In genomic region chr22:44445307-44445680, GRCh38 we compare ENCODE assay signal across 21 cellular contexts.
"Had no signal": no experiment of that assay in that cellular context is flagged by ENCODE, and none has a peak within 500 bp of the region (broad histone marks: within the 10 kb centered on the region; RNA-seq: fewer than 3 reads in every experiment).

No MANE protein-coding gene starts in this region.

- H3K4me3 ChIP-seq: adrenal gland, ascending aorta, thyroid gland had no signal

- H3K36me3 ChIP-seq: adrenal gland, ascending aorta, brain microvascular endothelial cell, thyroid gland had no signal

- H3K9me3 Mint-ChIP-seq: activated CD8-positive, alpha-beta T cell treated with anti-CD3 and anti-CD28 coated beads for 36 hours had no signal

- H3K27ac Mint-ChIP-seq: activated CD4-positive, alpha-beta T cell treated with anti-CD3 and anti-CD28 coated beads, Interleukin-2, amount 10 ng/mL, durations not matched to agents 24 days and 14 days; activated CD8-positive, alpha-beta memory T cell treated with anti-CD3 and anti-CD28 coated beads, Interleukin-2, amount 10 ng/mL, durations not matched to agents 7 days and 5 days; activated CD8-positive, alpha-beta T cell treated with anti-CD3 and anti-CD28 coated beads for 36 hours; activated naive CD8-positive, alpha-beta T cell; activated T-helper 1 cell treated with anti-CD3 and anti-CD28 coated beads, Interleukin-12 subunit alpha, Interleukin-12 subunit beta, Interleukin-2, Interleukin-4 antibody, amounts not matched to agents 30 ng/mL and 10 ng/mL and 1 ng/mL, durations not matched to agents 14 hours and 24 hours and 36 hours; naive B cell; progenitor cell of endocrine pancreas; stimulated activated naive CD8-positive, alpha-beta T cell treated with anti-CD3 and anti-CD28 coated beads, Interleukin-15, Interleukin-2, amounts not matched to agents 100 ng/mL and 50 ng/mL, for 24 hours; T-helper 2 cell treated with Interferon-gamma antibody and Interleukin-4, amounts not matched to agents 5 μg/mL and 100 μg/mL, for 36 hours had no signal

- H3K4me1 ChIP-seq: thyroid gland had no signal

- H3K27ac ChIP-seq: adrenal gland, ascending aorta, brain microvascular endothelial cell, foreskin keratinocyte, thyroid gland, VCaP had no signal

- H3K27me3 ChIP-seq: adrenal gland, ascending aorta, brain microvascular endothelial cell, thyroid gland had no signal

- H3K9me3 ChIP-seq: adrenal gland, ascending aorta, thyroid gland had no signal

- H3K4me3 Mint-ChIP-seq: activated CD4-positive, alpha-beta T cell treated with anti-CD3 and anti-CD28 coated beads, Interleukin-2, amount 10 ng/mL, durations not matched to agents 24 days and 14 days; activated CD8-positive, alpha-beta memory T cell treated with anti-CD3 and anti-CD28 coated beads, Interleukin-2, amount 10 ng/mL, durations not matched to agents 7 days and 5 days; activated CD8-positive, alpha-beta T cell treated with anti-CD3 and anti-CD28 coated beads for 36 hours; activated naive CD8-positive, alpha-beta T cell; activated T-helper 1 cell treated with anti-CD3 and anti-CD28 coated beads, Interleukin-12 subunit alpha, Interleukin-12 subunit beta, Interleukin-2, Interleukin-4 antibody, amounts not matched to agents 30 ng/mL and 10 ng/mL and 1 ng/mL, durations not matched to agents 14 hours and 24 hours and 36 hours; naive B cell; stimulated activated naive CD8-positive, alpha-beta T cell treated with anti-CD3 and anti-CD28 coated beads, Interleukin-15, Interleukin-2, amounts not matched to agents 100 ng/mL and 50 ng/mL, for 24 hours; T-helper 2 cell treated with Interferon-gamma antibody and Interleukin-4, amounts not matched to agents 5 μg/mL and 100 μg/mL, for 36 hours had no signal

- DNase-seq: activated CD4-positive, alpha-beta T cell treated with anti-CD3 and anti-CD28 coated beads, Interleukin-2, amount 10 ng/mL, durations not matched to agents 24 days and 14 days; activated CD8-positive, alpha-beta memory T cell treated with anti-CD3 and anti-CD28 coated beads, Interleukin-2, amount 10 ng/mL, durations not matched to agents 7 days and 5 days; adrenal gland; brain microvascular endothelial cell; central memory CD4-positive, alpha-beta T cell; effector CD8-positive, alpha-beta T cell; left cardiac atrium; mesenchymal stem cell; naive B cell; stimulated activated CD4-positive, alpha-beta T cell treated with anti-CD3 and anti-CD28 coated beads, Interleukin-1b, Interleukin-23, amount 100 ng/mL, for 48 hours; substantia nigra; thyroid gland had no signal

- H3K4me1 Mint-ChIP-seq: activated CD4-positive, alpha-beta T cell treated with anti-CD3 and anti-CD28 coated beads, Interleukin-2, amount 10 ng/mL, durations not matched to agents 24 days and 14 days; activated CD8-positive, alpha-beta memory T cell treated with anti-CD3 and anti-CD28 coated beads, Interleukin-2, amount 10 ng/mL, durations not matched to agents 7 days and 5 days; naive B cell had no signal

- H3K27me3 Mint-ChIP-seq: activated CD8-positive, alpha-beta memory T cell treated with anti-CD3 and anti-CD28 coated beads, Interleukin-2, amount 10 ng/mL, durations not matched to agents 7 days and 5 days; activated CD8-positive, alpha-beta T cell treated with anti-CD3 and anti-CD28 coated beads for 36 hours; activated naive CD8-positive, alpha-beta T cell; stimulated activated naive CD8-positive, alpha-beta T cell treated with anti-CD3 and anti-CD28 coated beads, Interleukin-15, Interleukin-2, amounts not matched to agents 100 ng/mL and 50 ng/mL, for 24 hours had no signal

- H3K36me3 Mint-ChIP-seq: naive B cell had no signal
